11 cellular contexts compared by ENCODE assay signal in the genomic region with DNA sequence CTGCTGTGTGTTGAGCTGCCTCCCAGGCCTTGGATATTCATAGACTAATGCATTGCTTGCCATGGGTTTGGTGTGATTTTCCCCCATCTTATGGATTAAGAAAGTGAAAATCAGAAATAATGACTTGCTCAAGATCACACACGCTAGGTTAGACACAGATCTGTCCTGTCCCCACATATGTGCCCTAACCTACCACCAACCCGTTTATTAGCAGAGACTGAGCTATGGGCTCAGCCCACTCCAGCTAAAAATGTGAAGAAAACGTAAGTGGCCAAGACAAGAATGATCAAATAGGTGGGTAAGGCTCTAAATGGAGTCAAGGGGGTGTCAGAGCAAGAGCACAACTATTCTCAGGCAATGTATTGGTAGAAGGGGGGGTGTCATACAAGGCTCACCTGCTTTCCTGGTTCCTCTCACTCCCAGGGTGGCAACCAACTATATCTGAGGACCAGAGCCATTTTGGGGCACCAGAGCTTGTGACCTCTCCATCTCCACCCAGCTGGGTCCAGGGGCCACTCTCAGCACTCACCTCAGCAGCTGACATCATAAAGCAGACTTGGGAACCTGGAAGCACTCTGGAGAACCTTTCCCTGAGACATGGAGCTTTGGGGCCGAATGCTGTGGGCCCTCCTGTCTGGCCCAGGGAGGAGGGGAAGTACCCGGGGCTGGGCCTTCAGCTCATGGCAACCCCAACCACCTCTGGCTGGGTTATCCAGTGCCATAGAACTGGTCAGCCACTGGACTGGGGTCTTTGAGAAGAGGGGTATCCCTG. TPM values are rescaled to one million over a fixed set of nuclear protein-coding genes. Genes with fewer than 3 reads are reported as not detected.
DNase-seq lines count a peak whose midpoint lies in the region; ATAC-seq and TF ChIP-seq lines count a peak whose summit lies in the region.
"Had no signal": no experiment of that assay in that cellular context is flagged by ENCODE, and none has a peak within 500 bp of the region (broad histone marks: within the 10 kb centered on the region; RNA-seq: fewer than 3 reads in every experiment).

No MANE protein-coding gene starts in this region.

- H3K9ac ChIP-seq in neural cell (ENCODE audit: low read length) = no peak overlapping the region

- H3K4me1 Mint-ChIP-seq in CD4-positive, alpha-beta memory T cell = peaks cover 53 to 92% (median 66%) of the 10 kb centered on the region in 4 donors
- H3K4me1 Mint-ChIP-seq in central memory CD8-positive, alpha-beta T cell = peaks cover 68% of the 10 kb centered on the region

- H3K9me2 ChIP-seq in neural cell (ENCODE audit: insufficient read depth, low read length) = no peaks in the 10 kb centered on the region

- TF ChIP-seq RAD21 in neural cell (conservative IDR thresholded peaks at IDR 0.05) = no peak

- H3K27ac ChIP-seq in CD4-positive, alpha-beta memory T cell (ENCODE audit: low read depth, low read length) = peak overlapping the region; percentile 83
- no peak overlapping the region for H3K27ac ChIP-seq in neural cell (ENCODE audit: low read length)
- no peak overlapping the region for H3K27ac ChIP-seq in WERI-Rb-1

- H3K4me1 ChIP-seq in CD4-positive, alpha-beta memory T cell (ENCODE audit: insufficient read depth, low read length) = peaks cover 87% of the 10 kb centered on the region

- no peak for DNase-seq in CD4-positive, alpha-beta memory T cell
- DNase-seq in MG63 = no peak
- DNase-seq in central memory CD8-positive, alpha-beta T cell (ENCODE audit: low spot score in 2 of 2) = no peak
- DNase-seq in WERI-Rb-1 = no peak
- DNase-seq: KG1, testis had no signal

- no peaks in the 10 kb centered on the region for H3K79me2 ChIP-seq in neural cell (replicated peaks; ENCODE audit: insufficient read depth, low read length)

- POLR2A ChIA-PET in CD4-positive, alpha-beta memory T cell (lab: Charles Lee; ENCODE audit: partially characterized antibody) = interaction anchor here (0.5 to 18.7 kb wide), 12 partner anchors 10 to 929 kb away, joined by 3 to 1072 read pairs (median 16); a partner anchor contains a TSS

- H3K27me3 Mint-ChIP-seq in CD4-positive, alpha-beta memory T cell = no peaks in the 10 kb centered on the region
- H3K27me3 Mint-ChIP-seq in central memory CD8-positive, alpha-beta T cell = no peaks in the 10 kb centered on the region

- TF ChIP-seq EP300 in neural cell (conservative IDR thresholded peaks at IDR 0.05; ENCODE audit: poor library complexity, severe bottlenecking) = no peak

- H3F3A ChIP-seq in neural cell (ENCODE audit: insufficient read depth, low read length, poor library complexity, severe bottlenecking) = no peaks in the 10 kb centered on the region

- H3K27me3 ChIP-seq in CD4-positive, alpha-beta memory T cell (ENCODE audit: insufficient read depth, low read length) = no peaks in the 10 kb centered on the region
- H3K27me3 ChIP-seq in MG63 = no peaks in the 10 kb centered on the region
- no peaks in the 10 kb centered on the region for H3K27me3 ChIP-seq in neural cell (ENCODE audit: insufficient read depth, low read depth, low read length)
- no peaks in the 10 kb centered on the region for H3K27me3 ChIP-seq in WERI-Rb-1 (ENCODE audit: insufficient read depth, low read depth, severe bottlenecking)
- H3K27me3 ChIP-seq: right atrium auricular region, testis had no signal

- CTCF ChIA-PET in CD4-positive, alpha-beta memory T cell (lab: Charles Lee; ENCODE audit: partially characterized antibody) = interaction anchor here (0.6 to 21.1 kb wide), 11 partner anchors 10 to 819 kb away, joined by 3 to 996 read pairs (median 4); a partner anchor contains a TSS

- no peaks in the 10 kb centered on the region for H3K9me3 ChIP-seq in CD4-positive, alpha-beta memory T cell (ENCODE audit: control insufficient read depth in 1 of 2, low read length in 2 of 2)
- no peaks in the 10 kb centered on the region for H3K9me3 ChIP-seq in MG63
- no peaks in the 10 kb centered on the region for H3K9me3 ChIP-seq in neural cell (ENCODE audit: low read length)
- no peaks in the 10 kb centered on the region for H3K9me3 ChIP-seq in WERI-Rb-1 (ENCODE audit: severe bottlenecking)
- H3K9me3 ChIP-seq: right atrium auricular region, testis had no signal

- no peak for TF ChIP-seq POLR2A in GM18505 (IDR thresholded peaks at IDR 0.05; ENCODE audit: borderline replicate concordance, extremely low read depth, insufficient read depth, insufficient read length)

- H3K9me3 Mint-ChIP-seq in CD4-positive, alpha-beta memory T cell = no peaks in the 10 kb centered on the region
- no peaks in the 10 kb centered on the region for H3K9me3 Mint-ChIP-seq in central memory CD8-positive, alpha-beta T cell

- intact Hi-C loops in CD4-positive, alpha-beta memory T cell (cut with micrococcal nuclease) = no loop called here

- peak overlapping the region; percentile 54 to 100 (median 96) for H3K27ac Mint-ChIP-seq in CD4-positive, alpha-beta memory T cell
- H3K27ac Mint-ChIP-seq in central memory CD8-positive, alpha-beta T cell (ENCODE audit: low read depth) = peak overlapping the region; percentile 80

- H3K36me3 Mint-ChIP-seq in CD4-positive, alpha-beta memory T cell = peaks cover 0 to 6% of the 10 kb centered on the region in 2 donors
- peaks cover 16% of the 10 kb centered on the region for H3K36me3 Mint-ChIP-seq in central memory CD8-positive, alpha-beta T cell (ENCODE audit: insufficient read depth)

- H3K4me3 ChIP-seq in CD4-positive, alpha-beta memory T cell (ENCODE audit: low read length in 2 of 2) = no peak overlapping the region
- peak overlapping the region; percentile 82; the same call in 1 of the 2 replicates for H3K4me3 ChIP-seq in MG63
- peak overlapping the region; percentile 93 for H3K4me3 ChIP-seq in neural cell (ENCODE audit: low read length)
- no peak overlapping the region for H3K4me3 ChIP-seq in WERI-Rb-1 (ENCODE audit: low read depth, low read length)

- TF ChIP-seq CTCF in neural cell (IDR thresholded peaks at IDR 0.05; ENCODE audit: poor library complexity, severe bottlenecking) (no peak), WERI-Rb-1 (IDR thresholded peaks at IDR 0.05; ENCODE audit: low read depth, low read length) (no peak)

- peaks cover 7% of the 10 kb centered on the region for H3K36me3 ChIP-seq in CD4-positive, alpha-beta memory T cell (ENCODE audit: insufficient read depth, low read length)
- H3K36me3 ChIP-seq in MG63 = peaks cover 3% of the 10 kb centered on the region; the same call in 1 of the 2 replicates
- H3K36me3 ChIP-seq in neural cell (ENCODE audit: insufficient read depth, low read length) = no peaks in the 10 kb centered on the region
- H3K36me3 ChIP-seq in WERI-Rb-1 = no peaks in the 10 kb centered on the region
- H3K36me3 ChIP-seq: right atrium auricular region had no signal

- H3K4me2 ChIP-seq in neural cell (ENCODE audit: low read length) = no peak overlapping the region

- H4K20me1 ChIP-seq in neural cell (ENCODE audit: insufficient read depth) = no peaks in the 10 kb centered on the region

- H2AFZ ChIP-seq in neural cell (ENCODE audit: low read depth, low read length) = no peak overlapping the region

- peak overlapping the region; percentile 93 to 98 (median 96) for H3K4me3 Mint-ChIP-seq in CD4-positive, alpha-beta memory T cell
- H3K4me3 Mint-ChIP-seq in central memory CD8-positive, alpha-beta T cell = peak overlapping the region; percentile 88

- no peak for ATAC-seq in central memory CD8-positive, alpha-beta T cell (replicated peaks; ENCODE audit: extremely low read depth, poor library complexity, severe bottlenecking)
- ATAC-seq in HG03469 (IDR thresholded peaks at IDR 0.05; ENCODE audit: unreplicated experiment) = no peak
- no peak for ATAC-seq in HG02840 (IDR thresholded peaks at IDR 0.05; ENCODE audit: low FRiP score, unreplicated experiment)
- ATAC-seq in GM18505 (IDR thresholded peaks at IDR 0.05; ENCODE audit: unreplicated experiment) = no peak

TF ChIP-seq in neural cell, 6 proteins besides CTCF, POLR2A, EP300 and RAD21 (continues in another document):
- no peak for TF ChIP-seq SMC3 (conservative IDR thresholded peaks at IDR 0.05; ENCODE audit: poor library complexity)
- TF ChIP-seq EZH2 (IDR thresholded peaks at IDR 0.05; ENCODE audit: borderline replicate concordance, insufficient read depth, low read length, poor library complexity, severe bottlenecking) = no peak
- no peak for TF ChIP-seq MXI1 (conservative IDR thresholded peaks at IDR 0.05; ENCODE audit: poor library complexity, severe bottlenecking)

RNA-seq across cellular contexts. Expression of a gene that starts 1.4 kb away (rescaled TPM):
- total RNA-seq in CD4-positive, alpha-beta memory T cell = 10 to 100 TPM; 55.3 to 56.7 TPM
- 10 to 100 TPM; 21.2 to 36.7 TPM for polyA plus RNA-seq in CD4-positive, alpha-beta memory T cell
- total RNA-seq in MG63 (2014; rRNA removed; shearing (Covaris generic); ENCODE audit: low replicate concordance) = 4.3 and 23.3 TPM in 2 replicates
- 24.4 and 36.8 TPM in 2 replicates for polyA plus RNA-seq in neural cell
- 12.5 and 13.6 TPM in 2 replicates for polyA minus RNA-seq in neural cell

RNA-seq across cellular contexts. Expression of a gene that starts 3.1 kb away (rescaled TPM):
- total RNA-seq in CD4-positive, alpha-beta memory T cell = 10 to 100 TPM; 14.3 to 16.2 TPM
- polyA plus RNA-seq in CD4-positive, alpha-beta memory T cell = 10 to 100 TPM; 14.2 to 22.3 TPM
- total RNA-seq in MG63 (2014; rRNA removed; shearing (Covaris generic); ENCODE audit: low replicate concordance) = 5.0 and 20.1 TPM in 2 replicates
- 24.5 and 39.9 TPM in 2 replicates for polyA plus RNA-seq in neural cell
- polyA minus RNA-seq in neural cell = 13.4 and 14.4 TPM in 2 replicates

RNA-seq across cellular contexts. Expression of a gene that starts 40.9 kb away (rescaled TPM):
- 10 to 100 TPM; 14.7 to 15.2 TPM for total RNA-seq in CD4-positive, alpha-beta memory T cell
- polyA plus RNA-seq in CD4-positive, alpha-beta memory T cell = 100 to 1,000 TPM in 1 of 2 donors, 10 to 100 TPM in 1; 92.1 to 248 TPM
- total RNA-seq in MG63 (2014; rRNA removed; shearing (Covaris generic); ENCODE audit: low replicate concordance) = 0.20 TPM in 1 of 2 replicates, not detected in the other
- polyA plus RNA-seq in neural cell = not detected in 2 replicates
- not detected in 2 replicates for polyA minus RNA-seq in neural cell

RNA-seq across cellular contexts. Expression of a gene that starts 46.3 kb away (rescaled TPM):
- 10 to 100 TPM; 36.4 to 40.1 TPM for total RNA-seq in CD4-positive, alpha-beta memory T cell
- polyA plus RNA-seq in CD4-positive, alpha-beta memory T cell = 10 to 100 TPM; 71.2 to 93.2 TPM
- total RNA-seq in MG63 (2014; rRNA removed; shearing (Covaris generic); ENCODE audit: low replicate concordance) = 23.7 and 33.4 TPM in 2 replicates
- 4.3 and 6.6 TPM in 2 replicates for polyA plus RNA-seq in neural cell
- polyA minus RNA-seq in neural cell = 5.3 and 5.8 TPM in 2 replicates

Comparison
In these comparisons a context has a peak if more than half of its experiments do, and no peak if none do; other contexts are left out.
1. H3K4me3 ChIP-seq: peak in MG63 (single experiment) and neural cell (single experiment); none in CD4-positive, alpha-beta memory T cell (0 of 2) and WERI-Rb-1 (single experiment).
2. RNA of a gene that starts 40.9 kb away (total RNA-seq): 14.7 to 15.2 TPM in CD4-positive, alpha-beta memory T cell; 0.20 TPM in MG63; every median in the first group is over 10 times any median in the second.